Comparison of ENCODE assay signal across 9 cellular contexts in the genomic region with DNA sequence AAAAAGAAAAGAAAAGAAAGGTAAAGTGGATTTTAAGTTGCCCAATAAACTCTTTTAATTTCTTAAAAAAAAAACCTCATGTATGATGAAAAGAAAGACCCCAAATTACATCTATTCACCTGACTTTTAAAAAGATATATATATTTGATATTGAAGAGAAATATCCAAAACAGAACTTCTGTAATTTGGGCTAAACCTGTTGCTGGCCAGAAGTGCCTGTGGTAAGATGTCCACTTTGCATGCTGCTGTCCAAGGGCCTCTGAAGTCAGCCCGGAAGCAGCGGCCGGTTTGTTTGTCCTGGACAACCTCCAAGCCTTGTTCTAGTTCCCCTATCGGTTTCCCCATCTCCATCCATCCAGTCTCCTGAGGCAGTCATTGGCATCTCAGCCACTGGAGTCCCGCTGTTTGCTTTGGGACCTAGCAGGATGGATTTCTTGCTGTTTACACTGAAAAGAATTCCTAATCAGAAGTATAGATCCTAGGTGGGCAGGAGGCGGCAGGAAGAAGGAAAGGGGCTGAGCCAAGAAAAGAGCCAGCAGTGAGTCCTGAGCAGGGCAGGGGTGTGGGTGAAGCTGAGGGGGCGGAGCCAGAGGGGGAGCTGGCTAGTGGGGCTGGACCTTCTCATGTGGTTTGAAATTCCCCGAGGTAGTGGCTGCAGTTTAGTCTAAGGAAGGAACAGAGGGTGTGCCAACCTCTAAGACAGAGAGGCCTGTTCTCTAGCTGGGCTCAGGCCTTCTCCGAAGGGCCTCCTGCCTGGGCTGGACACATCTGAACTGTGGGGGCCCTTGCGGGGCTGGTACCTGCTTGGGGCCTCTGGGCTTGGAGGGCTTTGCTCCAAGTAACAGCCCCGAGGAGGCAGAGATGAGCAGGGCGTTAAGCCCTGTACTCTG. TPM values are rescaled to one million over a fixed set of nuclear protein-coding genes. Genes with fewer than 3 reads are reported as not detected.
A peak's percentile ranks its signal among the peaks of the same experiment; 100 is the strongest.
DNase-seq lines count a peak whose midpoint lies in the region; ATAC-seq and TF ChIP-seq lines count a peak whose summit lies in the region.
"Had no signal": no experiment of that assay in that cellular context is flagged by ENCODE, and none has a peak within 500 bp of the region (broad histone marks: within the 10 kb centered on the region; RNA-seq: fewer than 3 reads in every experiment).

No MANE protein-coding gene starts in this region.

- no peak overlapping the region for H3K9ac ChIP-seq in Karpas-422 (ENCODE audit: low read length)

- 41 to 42% methylated on average over 11 to 12 of the region's 12 CpGs for WGBS in body of pancreas, 2 donors

- H3K79me2 ChIP-seq in ACC112 (ENCODE audit: control insufficient read depth, insufficient read depth, low read length, unreplicated experiment) (no peaks in the 10 kb centered on the region), Karpas-422 (ENCODE audit: low read length) (no peaks in the 10 kb centered on the region)

- intact Hi-C loops in body of pancreas (cut with DNase I), result loop anchor here (10.0 kb wide), 1 partner anchor 76 kb away; no protein-coding TSS in a partner anchor

- peak in 1 of 3 donors; percentile 21 for TF ChIP-seq POLR2A in body of pancreas (IDR thresholded peaks at IDR 0.05)

- no peaks in the 10 kb centered on the region for H3K9me3 ChIP-seq in body of pancreas
- no peaks in the 10 kb centered on the region for H3K9me3 ChIP-seq in Karpas-422 (ENCODE audit: low read length)

- H3K27me3 ChIP-seq in ACC112 (ENCODE audit: insufficient read depth, low read length) (peaks cover 31% of the 10 kb centered on the region), body of pancreas (no peaks in the 10 kb centered on the region), layer of hippocampus (ENCODE audit: control insufficient read depth, insufficient read depth, low read length) (peaks cover 2% of the 10 kb centered on the region), Karpas-422 (ENCODE audit: low read length) (no peaks in the 10 kb centered on the region)

- no peak for TF ChIP-seq CTCF in LNCaP clone FGC (IDR thresholded peaks at IDR 0.05; ENCODE audit: control insufficient read depth, extremely low read depth, insufficient read depth)
- TF ChIP-seq CTCF in body of pancreas (IDR thresholded peaks at IDR 0.05), result no peak

- H3K9me2 ChIP-seq in Karpas-422 (replicated peaks; ENCODE audit: insufficient read depth, low read length), result no peaks in the 10 kb centered on the region

- no peaks in the 10 kb centered on the region for H4K20me1 ChIP-seq in Karpas-422 (ENCODE audit: insufficient read depth, low read depth, low read length)

- peak; percentile 34 for ATAC-seq in body of pancreas
- no peak for ATAC-seq in HG03565 (IDR thresholded peaks at IDR 0.05; ENCODE audit: unreplicated experiment)

- H3K4me3 ChIP-seq in ACC112 (ENCODE audit: low read depth, low read length) (peak overlapping the region; percentile 8; the same call in 1 of the 2 replicates), LNCaP clone FGC (ENCODE audit: low read depth, low read length) (no peak overlapping the region), body of pancreas (no peak overlapping the region), Karpas-422 (ENCODE audit: low read length) (no peak overlapping the region)

- H2AFZ ChIP-seq in ACC112 (ENCODE audit: low read length, unreplicated experiment) (no peak overlapping the region), Karpas-422 (ENCODE audit: low read length) (no peak overlapping the region)

- H3K27ac ChIP-seq in ACC112 (ENCODE audit: low read depth, low read length) (no peak overlapping the region), body of pancreas (peak overlapping the region in 3 of 4 donors; percentile 82 to 88 (median 84)), layer of hippocampus (ENCODE audit: low read depth, low read length) (peak overlapping the region; percentile 46), Karpas-422 (ENCODE audit: low read length) (no peak overlapping the region)

- H3K36me3 ChIP-seq in ACC112 (ENCODE audit: insufficient read depth, low read length) (no peaks in the 10 kb centered on the region), body of pancreas (replicated peaks in 1 of 2; ENCODE audit: insufficient read depth in 1 of 2, low read depth in 2 of 2) (no peaks in the 10 kb centered on the region), Karpas-422 (ENCODE audit: insufficient read depth, low read length) (no peaks in the 10 kb centered on the region)

- H3K4me1 ChIP-seq in ACC112 (ENCODE audit: control insufficient read depth, insufficient read depth, low read length, unreplicated experiment) (peaks cover 13% of the 10 kb centered on the region), body of pancreas (peaks cover 70% of the 10 kb centered on the region), Karpas-422 (ENCODE audit: low read length) (no peaks in the 10 kb centered on the region)

- no peak overlapping the region for H3K4me2 ChIP-seq in Karpas-422 (ENCODE audit: low read depth, low read length, poor library complexity, severe bottlenecking)

- DNase-seq in LNCaP clone FGC (ENCODE audit: low read depth), result peak; percentile 79
- peak; percentile 57 to 78 (median 73) for DNase-seq in body of pancreas
- no peak for DNase-seq in NCI-H2107 treated with DMSO at 0.1 percent for 48 hours (lab: John Stamatoyannopoulos, UW; ENCODE audit: unreplicated experiment)
- DNase-seq in Karpas-422, result no peak
- no peak for DNase-seq in OCI-M1 (lab: John Stamatoyannopoulos, UW)
- DNase-seq: NCI-H1417 treated with DMSO at 0.1 percent for 48 hours had no signal

RNA-seq across cellular contexts. Expression of gene NCMAP, which starts 3.3 kb away (rescaled TPM):
- total RNA-seq in body of pancreas, result 10 to 100 TPM in 1 of 2 donors, 1 to 10 TPM in 1; 9.9 to 12.7 TPM
- total RNA-seq in Karpas-422 (2014; rRNA removed; shearing (Covaris generic); ENCODE audit: low replicate concordance), result not detected in 2 replicates

RNA-seq across cellular contexts. Expression of gene RCAN3, which starts 56.5 kb away (rescaled TPM):
- 10 to 100 TPM; 14.0 to 32.3 TPM for total RNA-seq in body of pancreas
- total RNA-seq in Karpas-422 (2014; rRNA removed; shearing (Covaris generic); ENCODE audit: low replicate concordance), result 4.8 and 6.6 TPM in 2 replicates

Comparison
In these comparisons a context has a peak if more than half of its experiments do, and no peak if none do; other contexts are left out.
1. H3K27ac ChIP-seq: peak in body of pancreas (3 of 4) and layer of hippocampus (single experiment); none in ACC112 (single experiment) and Karpas-422 (single experiment).
2. DNase-seq: peak in LNCaP clone FGC (single experiment) and body of pancreas (4 of 4); none in NCI-H2107 treated with DMSO at 0.1 percent for 48 hours (single experiment), Karpas-422 (single experiment) and OCI-M1 (single experiment).
3. RNA of gene NCMAP, which starts 3.3 kb away (total RNA-seq): 9.9 to 12.7 TPM in body of pancreas; not detected in Karpas-422; every median in the first group is over 10 times any median in the second.